1 cellular context compared by ENCODE assay signal in the genomic region with DNA sequence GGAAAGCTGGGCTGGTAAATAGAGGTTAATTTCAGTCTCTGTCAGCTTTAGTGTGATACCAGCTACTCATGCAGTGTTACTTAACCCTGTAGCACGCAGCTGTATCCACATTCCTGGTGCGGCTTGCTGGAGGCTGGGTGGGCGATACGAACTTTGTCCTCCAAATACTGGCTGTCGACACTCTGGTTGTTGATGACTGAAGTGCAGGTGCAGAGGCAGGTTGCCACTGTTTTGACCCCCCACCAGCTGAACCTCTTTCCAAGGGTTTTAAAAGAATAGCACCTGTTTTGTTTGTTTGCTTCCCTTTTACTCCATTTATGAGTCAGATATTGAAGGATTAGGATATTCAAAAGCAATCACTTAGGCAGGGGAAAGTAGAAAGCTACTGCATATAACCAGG.
TF ChIP-seq lines count a peak whose summit lies in the region.

No MANE protein-coding gene starts in this region.

TF ChIP-seq in HepG2, 621 proteins besides CTCF, POLR2A, EP300 and RAD21 (continued from another document and continues in another):
- TF ChIP-seq SALL1 (CRISPR knock-in tag; IDR thresholded peaks at IDR 0.05) (peak; percentile 92), ZNF713 (CRISPR knock-in tag; IDR thresholded peaks at IDR 0.05) (no peak), ZNF20 (CRISPR knock-in tag; IDR thresholded peaks at IDR 0.05) (no peak), RXRB (CRISPR knock-in tag; IDR thresholded peaks at IDR 0.05; ENCODE audit: borderline replicate concordance) (peak; percentile 71), RXRA (CRISPR knock-in tag; IDR thresholded peaks at IDR 0.05) (peak; percentile 71), NFIC (IDR thresholded peaks at IDR 0.05; ENCODE audit: low read length) (no peak), ZNF552 (CRISPR knock-in tag; IDR thresholded peaks at IDR 0.05; ENCODE audit: borderline replicate concordance) (no peak), ONECUT2 (CRISPR knock-in tag; IDR thresholded peaks at IDR 0.05) (no peak), HDAC1 (CRISPR knock-in tag; IDR thresholded peaks at IDR 0.05) (peak; percentile 58), ZNF781 (CRISPR knock-in tag; IDR thresholded peaks at IDR 0.05; ENCODE audit: borderline replicate concordance, not compliant biosample characterization) (no peak), ZNF331 (CRISPR knock-in tag; IDR thresholded peaks at IDR 0.05) (peak; percentile 83; the same call in 1 of the 2 replicates), SOX5 (CRISPR knock-in tag; IDR thresholded peaks at IDR 0.05; ENCODE audit: borderline replicate concordance) (peak; percentile 60; the same call in 1 of the 2 replicates), THAP11 (CRISPR knock-in tag; IDR thresholded peaks at IDR 0.05) (0 out of 2 replicates have a peak, but pooled peaks have one; percentile 35), TSC22D2 (CRISPR knock-in tag; IDR thresholded peaks at IDR 0.05; ENCODE audit: borderline replicate concordance) (0 out of 2 replicates have a peak, but pooled peaks have one; percentile 31), MED1 (CRISPR knock-in tag; IDR thresholded peaks at IDR 0.05) (peak; percentile 63), CEBPG (CRISPR knock-in tag; IDR thresholded peaks at IDR 0.05) (peak; percentile 80), ZNF180 (CRISPR knock-in tag; IDR thresholded peaks at IDR 0.05; ENCODE audit: borderline replicate concordance, low read depth) (no peak), FOXK2 (IDR thresholded peaks at IDR 0.05) (peak; percentile 80), ZEB1 (IDR thresholded peaks at IDR 0.05; ENCODE audit: insufficient replicate concordance, low read depth) (peak; percentile 73), HNF4G (IDR thresholded peaks at IDR 0.05; ENCODE audit: borderline replicate concordance, low read depth, low read length) (peak; percentile 80), HNF4G (CRISPR knock-in tag; IDR thresholded peaks at IDR 0.05; ENCODE audit: borderline replicate concordance, low read depth) (peak; percentile 34; the same call in 1 of the 2 replicates), NCOA2 (CRISPR knock-in tag; IDR thresholded peaks at IDR 0.05) (no peak; the same call in 1 of the 2 replicates), ZNF570 (CRISPR knock-in tag; IDR thresholded peaks at IDR 0.05; ENCODE audit: borderline replicate concordance) (no peak), MIXL1 (CRISPR knock-in tag; IDR thresholded peaks at IDR 0.05) (peak; percentile 48; the same call in 1 of the 2 replicates), ZNF569 (CRISPR knock-in tag; IDR thresholded peaks at IDR 0.05; ENCODE audit: borderline replicate concordance) (0 out of 2 replicates have a peak, but pooled peaks have one; percentile 44), MXI1 (IDR thresholded peaks at IDR 0.05; ENCODE audit: borderline replicate concordance, low read depth, low read length) (peak; percentile 59; the same call in 1 of the 3 replicates), TBX3 (IDR thresholded peaks at IDR 0.05; ENCODE audit: borderline replicate concordance) (peak; percentile 59; the same call in 1 of the 2 replicates)
- TF ChIP-seq, protein P1, sequence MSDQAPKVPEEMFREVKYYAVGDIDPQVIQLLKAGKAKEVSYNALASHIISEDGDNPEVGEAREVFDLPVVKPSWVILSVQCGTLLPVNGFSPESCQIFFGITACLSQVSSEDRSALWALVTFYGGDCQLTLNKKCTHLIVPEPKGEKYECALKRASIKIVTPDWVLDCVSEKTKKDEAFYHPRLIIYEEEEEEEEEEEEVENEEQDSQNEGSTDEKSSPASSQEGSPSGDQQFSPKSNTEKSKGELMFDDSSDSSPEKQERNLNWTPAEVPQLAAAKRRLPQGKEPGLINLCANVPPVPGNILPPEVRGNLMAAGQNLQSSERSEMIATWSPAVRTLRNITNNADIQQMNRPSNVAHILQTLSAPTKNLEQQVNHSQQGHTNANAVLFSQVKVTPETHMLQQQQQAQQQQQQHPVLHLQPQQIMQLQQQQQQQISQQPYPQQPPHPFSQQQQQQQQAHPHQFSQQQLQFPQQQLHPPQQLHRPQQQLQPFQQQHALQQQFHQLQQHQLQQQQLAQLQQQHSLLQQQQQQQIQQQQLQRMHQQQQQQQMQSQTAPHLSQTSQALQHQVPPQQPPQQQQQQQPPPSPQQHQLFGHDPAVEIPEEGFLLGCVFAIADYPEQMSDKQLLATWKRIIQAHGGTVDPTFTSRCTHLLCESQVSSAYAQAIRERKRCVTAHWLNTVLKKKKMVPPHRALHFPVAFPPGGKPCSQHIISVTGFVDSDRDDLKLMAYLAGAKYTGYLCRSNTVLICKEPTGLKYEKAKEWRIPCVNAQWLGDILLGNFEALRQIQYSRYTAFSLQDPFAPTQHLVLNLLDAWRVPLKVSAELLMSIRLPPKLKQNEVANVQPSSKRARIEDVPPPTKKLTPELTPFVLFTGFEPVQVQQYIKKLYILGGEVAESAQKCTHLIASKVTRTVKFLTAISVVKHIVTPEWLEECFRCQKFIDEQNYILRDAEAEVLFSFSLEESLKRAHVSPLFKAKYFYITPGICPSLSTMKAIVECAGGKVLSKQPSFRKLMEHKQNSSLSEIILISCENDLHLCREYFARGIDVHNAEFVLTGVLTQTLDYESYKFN (CRISPR knock-in tag; conservative IDR thresholded peaks at IDR 0.05), result peak; percentile 82
- TF ChIP-seq, protein P2, sequence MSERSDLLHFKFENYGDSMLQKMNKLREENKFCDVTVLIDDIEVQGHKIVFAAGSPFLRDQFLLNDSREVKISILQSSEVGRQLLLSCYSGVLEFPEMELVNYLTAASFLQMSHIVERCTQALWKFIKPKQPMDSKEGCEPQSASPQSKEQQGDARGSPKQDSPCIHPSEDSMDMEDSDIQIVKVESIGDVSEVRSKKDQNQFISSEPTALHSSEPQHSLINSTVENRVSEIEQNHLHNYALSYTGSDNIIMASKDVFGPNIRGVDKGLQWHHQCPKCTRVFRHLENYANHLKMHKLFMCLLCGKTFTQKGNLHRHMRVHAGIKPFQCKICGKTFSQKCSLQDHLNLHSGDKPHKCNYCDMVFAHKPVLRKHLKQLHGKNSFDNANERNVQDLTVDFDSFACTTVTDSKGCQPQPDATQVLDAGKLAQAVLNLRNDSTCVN (CRISPR knock-in tag; IDR thresholded peaks at IDR 0.05; ENCODE audit: borderline replicate concordance), result no peak
- TF ChIP-seq, protein P3, sequence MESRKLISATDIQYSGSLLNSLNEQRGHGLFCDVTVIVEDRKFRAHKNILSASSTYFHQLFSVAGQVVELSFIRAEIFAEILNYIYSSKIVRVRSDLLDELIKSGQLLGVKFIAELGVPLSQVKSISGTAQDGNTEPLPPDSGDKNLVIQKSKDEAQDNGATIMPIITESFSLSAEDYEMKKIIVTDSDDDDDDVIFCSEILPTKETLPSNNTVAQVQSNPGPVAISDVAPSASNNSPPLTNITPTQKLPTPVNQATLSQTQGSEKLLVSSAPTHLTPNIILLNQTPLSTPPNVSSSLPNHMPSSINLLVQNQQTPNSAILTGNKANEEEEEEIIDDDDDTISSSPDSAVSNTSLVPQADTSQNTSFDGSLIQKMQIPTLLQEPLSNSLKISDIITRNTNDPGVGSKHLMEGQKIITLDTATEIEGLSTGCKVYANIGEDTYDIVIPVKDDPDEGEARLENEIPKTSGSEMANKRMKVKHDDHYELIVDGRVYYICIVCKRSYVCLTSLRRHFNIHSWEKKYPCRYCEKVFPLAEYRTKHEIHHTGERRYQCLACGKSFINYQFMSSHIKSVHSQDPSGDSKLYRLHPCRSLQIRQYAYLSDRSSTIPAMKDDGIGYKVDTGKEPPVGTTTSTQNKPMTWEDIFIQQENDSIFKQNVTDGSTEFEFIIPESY (CRISPR knock-in tag; IDR thresholded peaks at IDR 0.05), result peak; percentile 96
- TF ChIP-seq, protein P4, sequence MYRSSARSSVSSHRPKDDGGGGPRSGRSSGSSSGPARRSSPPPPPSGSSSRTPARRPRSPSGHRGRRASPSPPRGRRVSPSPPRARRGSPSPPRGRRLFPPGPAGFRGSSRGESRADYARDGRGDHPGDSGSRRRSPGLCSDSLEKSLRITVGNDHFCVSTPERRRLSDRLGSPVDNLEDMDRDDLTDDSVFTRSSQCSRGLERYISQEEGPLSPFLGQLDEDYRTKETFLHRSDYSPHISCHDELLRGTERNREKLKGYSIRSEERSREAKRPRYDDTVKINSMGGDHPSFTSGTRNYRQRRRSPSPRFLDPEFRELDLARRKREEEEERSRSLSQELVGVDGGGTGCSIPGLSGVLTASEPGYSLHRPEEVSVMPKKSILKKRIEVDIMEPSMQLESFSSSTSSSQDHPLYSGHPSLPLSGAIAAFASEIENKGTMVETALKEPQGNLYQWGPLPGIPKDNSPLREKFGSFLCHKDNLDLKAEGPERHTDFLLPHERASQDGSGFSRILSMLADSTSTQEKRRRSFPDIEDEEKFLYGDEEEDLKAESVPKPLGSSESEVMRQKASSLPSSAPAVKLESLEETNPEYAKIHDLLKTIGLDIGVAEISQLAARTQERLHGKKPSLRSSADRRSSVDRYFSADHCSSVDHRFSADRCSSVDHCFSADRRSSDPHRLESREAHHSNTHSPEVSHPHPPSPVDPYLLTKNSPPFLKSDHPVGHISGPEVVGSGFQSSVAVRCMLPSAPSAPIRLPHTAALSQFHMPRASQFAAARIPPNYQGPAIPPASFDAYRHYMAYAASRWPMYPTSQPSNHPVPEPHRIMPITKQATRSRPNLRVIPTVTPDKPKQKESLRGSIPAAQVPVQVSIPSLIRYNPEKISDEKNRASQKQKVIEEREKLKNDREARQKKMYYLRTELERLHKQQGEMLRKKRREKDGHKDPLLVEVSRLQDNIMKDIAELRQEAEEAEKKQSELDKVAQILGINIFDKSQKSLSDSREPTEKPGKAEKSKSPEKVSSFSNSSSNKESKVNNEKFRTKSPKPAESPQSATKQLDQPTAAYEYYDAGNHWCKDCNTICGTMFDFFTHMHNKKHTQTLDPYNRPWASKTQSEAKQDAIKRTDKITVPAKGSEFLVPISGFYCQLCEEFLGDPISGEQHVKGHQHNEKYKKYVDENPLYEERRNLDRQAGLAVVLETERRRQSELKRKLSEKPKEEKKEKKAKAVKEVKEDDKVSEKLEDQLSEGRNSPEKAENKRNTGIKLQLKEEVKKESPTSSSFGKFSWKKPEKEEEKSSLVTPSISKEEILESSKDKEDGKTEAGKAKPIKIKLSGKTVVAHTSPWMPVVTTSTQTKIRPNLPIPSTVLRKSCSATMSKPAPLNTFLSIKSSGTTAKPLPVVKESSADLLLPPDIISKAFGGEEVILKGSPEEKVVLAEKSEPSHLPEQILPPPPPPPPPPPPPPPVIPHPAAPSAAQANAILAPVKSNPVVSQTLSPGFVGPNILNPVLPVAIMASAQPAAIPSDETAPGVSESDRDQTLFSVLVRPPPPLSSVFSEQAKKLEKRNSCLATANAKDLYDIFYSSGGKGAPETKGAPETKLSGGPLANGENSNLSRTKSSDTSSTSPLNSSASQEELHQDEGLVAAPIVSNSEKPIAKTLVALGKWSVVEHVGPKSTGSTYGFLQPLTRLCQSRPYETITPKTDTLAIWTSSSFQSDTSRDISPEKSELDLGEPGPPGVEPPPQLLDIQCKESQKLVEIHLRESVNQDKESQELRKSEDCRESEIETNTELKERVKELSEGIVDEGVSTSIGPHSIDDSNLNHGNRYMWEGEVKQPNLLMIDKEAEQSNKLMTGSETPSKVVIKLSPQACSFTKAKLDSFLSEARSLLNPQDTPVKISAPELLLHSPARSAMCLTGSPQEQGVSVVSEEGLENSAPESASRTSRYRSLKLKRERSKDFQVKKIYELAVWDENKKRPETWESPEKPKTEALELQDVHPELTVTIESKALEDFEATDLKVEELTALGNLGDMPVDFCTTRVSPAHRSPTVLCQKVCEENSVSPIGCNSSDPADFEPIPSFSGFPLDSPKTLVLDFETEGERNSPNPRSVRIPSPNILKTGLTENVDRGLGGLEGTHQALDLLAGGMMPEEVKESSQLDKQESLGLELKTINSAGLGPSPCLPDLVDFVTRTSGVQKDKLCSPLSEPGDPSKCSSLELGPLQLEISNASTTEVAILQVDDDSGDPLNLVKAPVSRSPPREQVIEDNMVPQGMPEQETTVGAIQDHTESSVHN (CRISPR knock-in tag; IDR thresholded peaks at IDR 0.05), result no peak
- TF ChIP-seq, protein P5, sequence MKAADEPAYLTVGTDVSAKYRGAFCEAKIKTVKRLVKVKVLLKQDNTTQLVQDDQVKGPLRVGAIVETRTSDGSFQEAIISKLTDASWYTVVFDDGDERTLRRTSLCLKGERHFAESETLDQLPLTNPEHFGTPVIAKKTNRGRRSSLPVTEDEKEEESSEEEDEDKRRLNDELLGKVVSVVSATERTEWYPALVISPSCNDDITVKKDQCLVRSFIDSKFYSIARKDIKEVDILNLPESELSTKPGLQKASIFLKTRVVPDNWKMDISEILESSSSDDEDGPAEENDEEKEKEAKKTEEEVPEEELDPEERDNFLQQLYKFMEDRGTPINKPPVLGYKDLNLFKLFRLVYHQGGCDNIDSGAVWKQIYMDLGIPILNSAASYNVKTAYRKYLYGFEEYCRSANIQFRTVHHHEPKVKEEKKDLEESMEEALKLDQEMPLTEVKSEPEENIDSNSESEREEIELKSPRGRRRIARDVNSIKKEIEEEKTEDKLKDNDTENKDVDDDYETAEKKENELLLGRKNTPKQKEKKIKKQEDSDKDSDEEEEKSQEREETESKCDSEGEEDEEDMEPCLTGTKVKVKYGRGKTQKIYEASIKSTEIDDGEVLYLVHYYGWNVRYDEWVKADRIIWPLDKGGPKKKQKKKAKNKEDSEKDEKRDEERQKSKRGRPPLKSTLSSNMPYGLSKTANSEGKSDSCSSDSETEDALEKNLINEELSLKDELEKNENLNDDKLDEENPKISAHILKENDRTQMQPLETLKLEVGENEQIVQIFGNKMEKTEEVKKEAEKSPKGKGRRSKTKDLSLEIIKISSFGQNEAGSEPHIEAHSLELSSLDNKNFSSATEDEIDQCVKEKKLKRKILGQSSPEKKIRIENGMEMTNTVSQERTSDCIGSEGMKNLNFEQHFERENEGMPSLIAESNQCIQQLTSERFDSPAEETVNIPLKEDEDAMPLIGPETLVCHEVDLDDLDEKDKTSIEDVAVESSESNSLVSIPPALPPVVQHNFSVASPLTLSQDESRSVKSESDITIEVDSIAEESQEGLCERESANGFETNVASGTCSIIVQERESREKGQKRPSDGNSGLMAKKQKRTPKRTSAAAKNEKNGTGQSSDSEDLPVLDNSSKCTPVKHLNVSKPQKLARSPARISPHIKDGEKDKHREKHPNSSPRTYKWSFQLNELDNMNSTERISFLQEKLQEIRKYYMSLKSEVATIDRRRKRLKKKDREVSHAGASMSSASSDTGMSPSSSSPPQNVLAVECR (CRISPR knock-in tag; IDR thresholded peaks at IDR 0.05; ENCODE audit: borderline replicate concordance), result peak; percentile 61; the same call in 1 of the 2 replicates
- TF ChIP-seq, protein P6, sequence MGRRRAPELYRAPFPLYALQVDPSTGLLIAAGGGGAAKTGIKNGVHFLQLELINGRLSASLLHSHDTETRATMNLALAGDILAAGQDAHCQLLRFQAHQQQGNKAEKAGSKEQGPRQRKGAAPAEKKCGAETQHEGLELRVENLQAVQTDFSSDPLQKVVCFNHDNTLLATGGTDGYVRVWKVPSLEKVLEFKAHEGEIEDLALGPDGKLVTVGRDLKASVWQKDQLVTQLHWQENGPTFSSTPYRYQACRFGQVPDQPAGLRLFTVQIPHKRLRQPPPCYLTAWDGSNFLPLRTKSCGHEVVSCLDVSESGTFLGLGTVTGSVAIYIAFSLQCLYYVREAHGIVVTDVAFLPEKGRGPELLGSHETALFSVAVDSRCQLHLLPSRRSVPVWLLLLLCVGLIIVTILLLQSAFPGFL (CRISPR knock-in tag; IDR thresholded peaks at IDR 0.05), result no peak
- TF ChIP-seq, protein P7, sequence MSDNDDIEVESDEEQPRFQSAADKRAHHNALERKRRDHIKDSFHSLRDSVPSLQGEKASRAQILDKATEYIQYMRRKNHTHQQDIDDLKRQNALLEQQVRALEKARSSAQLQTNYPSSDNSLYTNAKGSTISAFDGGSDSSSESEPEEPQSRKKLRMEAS (IDR thresholded peaks at IDR 0.05), result peak; percentile 78
- TF ChIP-seq, protein P8, sequence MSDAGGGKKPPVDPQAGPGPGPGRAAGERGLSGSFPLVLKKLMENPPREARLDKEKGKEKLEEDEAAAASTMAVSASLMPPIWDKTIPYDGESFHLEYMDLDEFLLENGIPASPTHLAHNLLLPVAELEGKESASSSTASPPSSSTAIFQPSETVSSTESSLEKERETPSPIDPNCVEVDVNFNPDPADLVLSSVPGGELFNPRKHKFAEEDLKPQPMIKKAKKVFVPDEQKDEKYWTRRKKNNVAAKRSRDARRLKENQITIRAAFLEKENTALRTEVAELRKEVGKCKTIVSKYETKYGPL (CRISPR knock-in tag; IDR thresholded peaks at IDR 0.05), result 0 out of 2 replicates have a peak, but pooled peaks have one; percentile 24
